Comparison of ENCODE assay signal across 21 cellular contexts in genomic region chr4:62661821-62662220, GRCh38.
"Had no signal": no experiment of that assay in that cellular context is flagged by ENCODE, and none has a peak within 500 bp of the region (broad histone marks: within the 10 kb centered on the region; RNA-seq: fewer than 3 reads in every experiment).

No MANE protein-coding gene starts in this region.

- H3K4me3 Mint-ChIP-seq: T-cell had no signal

- ATAC-seq: HepG2, T-cell had no signal

- H3K27ac Mint-ChIP-seq: T-cell had no signal

- DNase-seq: IMR-90, Karpas-422, KG1, MG63, NCI-H1092, NCI-H1105 treated with DMSO at 0.1 percent for 48 hours, NCI-H1417 treated with DMSO at 0.1 percent for 48 hours, NCI-H1694, NCI-H187 treated with DMSO at 0.1 percent for 48 hours, NCI-H2029 treated with DMSO at 0.1 percent for 48 hours, NCI-H2171, NCI-H2227 treated with DMSO at 0.1 percent for 48 hours, NCI-H524, NCI-H526 treated with DMSO at 0.1 percent for 48 hours, NCI-H774, Right ventricle myocardium superior, RPMI8226, SIG-M5, SW 1271, T-cell had no signal

- H3K27me3 Mint-ChIP-seq: T-cell had no signal

- H3K36me3 Mint-ChIP-seq: T-cell had no signal

- H3K4me1 Mint-ChIP-seq: T-cell had no signal
